ENCODE assay signal across 1 cellular context in the genomic region with DNA sequence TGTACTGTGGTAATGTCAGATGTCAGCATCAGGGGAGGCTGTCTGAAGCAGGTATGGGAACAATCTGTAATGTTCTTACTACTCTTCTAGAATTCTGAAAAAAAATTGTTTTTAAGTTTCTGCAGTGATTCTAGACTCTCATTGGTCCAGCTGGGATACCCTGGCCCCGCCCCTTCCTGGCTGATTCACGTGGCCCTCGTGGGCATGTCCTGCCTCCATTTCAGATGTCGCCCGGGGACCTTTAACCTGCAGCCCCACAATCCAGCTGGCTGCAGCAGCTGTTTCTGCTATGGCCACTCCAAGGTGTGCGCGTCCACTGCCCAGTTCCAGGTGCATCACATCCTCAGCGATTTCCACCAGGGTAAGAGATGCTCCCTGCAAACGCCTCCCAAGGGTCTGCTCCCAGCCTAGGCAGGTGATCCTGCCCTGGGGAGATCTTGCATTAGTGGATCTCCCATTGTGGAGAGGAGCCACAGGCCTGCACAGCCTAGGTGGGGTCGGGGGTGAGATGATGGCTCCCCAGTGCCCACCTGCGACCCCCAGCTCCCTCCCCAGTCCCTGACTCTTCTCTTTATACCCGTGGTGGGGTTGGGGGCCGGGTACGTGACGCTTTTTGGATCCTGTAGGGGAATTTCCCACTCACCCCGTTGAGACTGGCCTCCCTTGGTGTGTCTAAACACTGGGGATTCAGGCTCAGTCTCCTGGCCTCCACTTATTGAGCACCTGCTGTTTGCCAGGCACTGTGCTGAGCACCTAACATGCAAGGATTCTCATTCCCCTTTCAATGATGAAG.
TF ChIP-seq lines count a peak whose summit lies in the region.

No MANE protein-coding gene starts in this region.

TF ChIP-seq in SK-N-SH, 30 proteins besides CTCF, POLR2A, EP300 and RAD21 (continued from another document):
- TF ChIP-seq, protein P1, sequence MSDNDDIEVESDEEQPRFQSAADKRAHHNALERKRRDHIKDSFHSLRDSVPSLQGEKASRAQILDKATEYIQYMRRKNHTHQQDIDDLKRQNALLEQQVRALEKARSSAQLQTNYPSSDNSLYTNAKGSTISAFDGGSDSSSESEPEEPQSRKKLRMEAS (IDR thresholded peaks at IDR 0.05; ENCODE audit: low read depth) = no peak
- TF ChIP-seq FOXM1 (IDR thresholded peaks at IDR 0.05; ENCODE audit: low read depth) = no peak
